ENCODE assay signal across 1 cellular context in genomic region chr6:34597605-34598353, GRCh38.
TF ChIP-seq lines count a peak whose summit lies in the region.

No MANE protein-coding gene starts in this region.

TF ChIP-seq in HepG2, 621 proteins besides CTCF, POLR2A, EP300 and RAD21 (continued from another document):
- TF ChIP-seq, protein P1, sequence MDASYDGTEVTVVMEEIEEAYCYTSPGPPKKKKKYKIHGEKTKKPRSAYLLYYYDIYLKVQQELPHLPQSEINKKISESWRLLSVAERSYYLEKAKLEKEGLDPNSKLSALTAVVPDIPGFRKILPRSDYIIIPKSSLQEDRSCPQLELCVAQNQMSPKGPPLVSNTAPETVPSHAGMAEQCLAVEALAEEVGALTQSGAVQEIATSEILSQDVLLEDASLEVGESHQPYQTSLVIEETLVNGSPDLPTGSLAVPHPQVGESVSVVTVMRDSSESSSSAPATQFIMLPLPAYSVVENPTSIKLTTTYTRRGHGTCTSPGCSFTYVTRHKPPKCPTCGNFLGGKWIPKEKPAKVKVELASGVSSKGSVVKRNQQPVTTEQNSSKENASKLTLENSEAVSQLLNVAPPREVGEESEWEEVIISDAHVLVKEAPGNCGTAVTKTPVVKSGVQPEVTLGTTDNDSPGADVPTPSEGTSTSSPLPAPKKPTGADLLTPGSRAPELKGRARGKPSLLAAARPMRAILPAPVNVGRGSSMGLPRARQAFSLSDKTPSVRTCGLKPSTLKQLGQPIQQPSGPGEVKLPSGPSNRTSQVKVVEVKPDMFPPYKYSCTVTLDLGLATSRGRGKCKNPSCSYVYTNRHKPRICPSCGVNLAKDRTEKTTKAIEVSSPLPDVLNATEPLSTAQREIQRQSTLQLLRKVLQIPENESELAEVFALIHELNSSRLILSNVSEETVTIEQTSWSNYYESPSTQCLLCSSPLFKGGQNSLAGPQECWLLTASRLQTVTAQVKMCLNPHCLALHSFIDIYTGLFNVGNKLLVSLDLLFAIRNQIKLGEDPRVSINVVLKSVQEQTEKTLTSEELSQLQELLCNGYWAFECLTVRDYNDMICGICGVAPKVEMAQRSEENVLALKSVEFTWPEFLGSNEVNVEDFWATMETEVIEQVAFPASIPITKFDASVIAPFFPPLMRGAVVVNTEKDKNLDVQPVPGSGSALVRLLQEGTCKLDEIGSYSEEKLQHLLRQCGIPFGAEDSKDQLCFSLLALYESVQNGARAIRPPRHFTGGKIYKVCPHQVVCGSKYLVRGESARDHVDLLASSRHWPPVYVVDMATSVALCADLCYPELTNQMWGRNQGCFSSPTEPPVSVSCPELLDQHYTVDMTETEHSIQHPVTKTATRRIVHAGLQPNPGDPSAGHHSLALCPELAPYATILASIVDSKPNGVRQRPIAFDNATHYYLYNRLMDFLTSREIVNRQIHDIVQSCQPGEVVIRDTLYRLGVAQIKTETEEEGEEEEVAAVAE (CRISPR knock-in tag; IDR thresholded peaks at IDR 0.05; ENCODE audit: borderline replicate concordance): no peak
- no peak for TF ChIP-seq KDM1A (CRISPR knock-in tag; IDR thresholded peaks at IDR 0.05)
- no peak for TF ChIP-seq ZBTB8A (CRISPR knock-in tag; IDR thresholded peaks at IDR 0.05; ENCODE audit: borderline replicate concordance, low read depth)
- no peak for TF ChIP-seq ZNF451 (CRISPR knock-in tag; IDR thresholded peaks at IDR 0.05)
- TF ChIP-seq U2AF1 (optimal IDR thresholded peaks at IDR 0.05; ENCODE audit: low read depth, low read length): no peak
